In the genomic region with DNA sequence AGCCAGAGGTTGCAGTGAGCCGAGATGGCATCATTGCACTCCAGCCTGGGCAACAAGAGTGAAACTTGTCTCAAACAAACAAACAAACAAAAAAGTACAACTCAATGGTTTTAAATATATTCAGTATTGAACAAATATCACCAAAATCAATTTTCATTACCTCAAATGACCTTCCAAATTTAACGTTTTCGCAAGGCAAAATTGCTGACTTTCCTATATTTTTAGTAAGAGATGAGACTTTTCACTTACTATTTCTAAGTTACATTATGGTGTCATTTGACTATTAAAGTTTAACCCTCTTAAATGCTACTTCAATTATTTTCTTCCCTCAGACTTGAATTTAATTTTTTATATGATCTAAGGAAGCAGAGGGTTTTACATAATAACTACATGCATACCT, we compare ENCODE assay signal across 20 cellular contexts.
"Had no signal": no experiment of that assay in that cellular context is flagged by ENCODE, and none has a peak within 500 bp of the region (broad histone marks: within the 10 kb centered on the region; RNA-seq: fewer than 3 reads in every experiment).

No MANE protein-coding gene starts in this region.

- ATAC-seq: natural killer cell treated with Interleukin-12 subunit alpha and Interleukin-12 subunit beta and Interleukin-15 and Interleukin-18, amount 100 ng/mL, for 72 hours; stimulated activated effector memory CD8-positive, alpha-beta T cell treated with anti-CD3 and anti-CD28 coated beads, Interleukin-12 subunit alpha, Interleukin-12 subunit beta, amount 100 ng/mL, for 72 hours had no signal

- H3K4me1 ChIP-seq: right lobe of liver, uterus had no signal

- DNase-seq: cortex of kidney; effector CD4-positive, alpha-beta T cell; mesenchymal stem cell; mucosa of descending colon; naive B cell; stimulated activated CD4-positive, alpha-beta T cell treated with anti-CD3 and anti-CD28 coated beads, Interleukin-2, amount 100 ng/mL, for 24 hours; stimulated activated CD4-positive, alpha-beta T cell treated with anti-CD3 and anti-CD28 coated beads, Interleukin-4, amount 100 ng/mL, for 24 hours; stimulated activated naive CD4-positive, alpha-beta T cell treated with Interleukin-2 at 50 U/mL for 16 hours; uterus had no signal

- H3K9me3 ChIP-seq: mucosa of descending colon, neutrophil, right lobe of liver, testis, tibial nerve, upper lobe of left lung, uterus had no signal

- H3K4me3 ChIP-seq: mucosa of descending colon, right lobe of liver, testis, tibial nerve, upper lobe of left lung, uterus had no signal

- FAIRE-seq: frontal cortex, keratinocyte had no signal

- H3K27ac ChIP-seq: parathyroid adenoma, right lobe of liver, testis, uterus had no signal

- H3K36me3 ChIP-seq: neutrophil, right lobe of liver, tibial nerve, upper lobe of left lung, uterus had no signal

- H3K27me3 ChIP-seq: dorsolateral prefrontal cortex, neutrophil, right lobe of liver, testis, tibial nerve, upper lobe of left lung, uterus had no signal
